In the genomic region with DNA sequence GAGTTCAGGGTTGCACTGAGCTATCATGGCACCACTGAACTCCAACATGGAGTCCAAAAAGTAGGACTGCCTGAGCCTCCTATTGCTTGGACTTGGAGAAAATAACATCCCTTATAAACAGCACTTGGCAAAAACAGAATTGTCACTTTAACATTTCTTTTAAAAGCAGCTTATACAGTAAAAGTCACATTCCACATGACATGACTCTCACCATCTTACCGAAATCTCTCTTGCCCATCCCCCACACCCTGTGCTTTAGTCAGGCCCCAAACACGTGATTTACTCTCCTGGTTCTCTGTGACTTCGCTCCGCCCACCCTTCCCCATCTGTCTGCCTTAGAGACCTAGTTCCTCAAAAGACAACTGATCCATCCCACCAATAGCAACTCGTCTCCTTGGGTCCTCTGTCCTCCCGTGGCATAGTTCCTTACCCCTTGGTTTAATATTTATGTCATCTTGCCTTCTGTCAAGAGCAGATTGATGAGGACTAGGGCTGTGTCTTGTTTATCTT, we compare ENCODE assay signal across 1 cellular context.
TF ChIP-seq lines count a peak whose summit lies in the region.

No MANE protein-coding gene starts in this region.

TF ChIP-seq in K562, 482 proteins besides CTCF, POLR2A, EP300 and RAD21 (continued from another document and continues in another):
- TF ChIP-seq, protein P1, sequence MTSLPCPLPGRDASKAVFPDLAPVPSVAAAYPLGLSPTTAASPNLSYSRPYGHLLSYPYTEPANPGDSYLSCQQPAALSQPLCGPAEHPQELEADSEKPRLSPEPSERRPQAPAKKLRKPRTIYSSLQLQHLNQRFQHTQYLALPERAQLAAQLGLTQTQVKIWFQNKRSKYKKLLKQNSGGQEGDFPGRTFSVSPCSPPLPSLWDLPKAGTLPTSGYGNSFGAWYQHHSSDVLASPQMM (CRISPR knock-in tag; IDR thresholded peaks at IDR 0.05), result no peak
- TF ChIP-seq SIN3A (IDR thresholded peaks at IDR 0.05; ENCODE audit: borderline replicate concordance in 2 of 2, control insufficient read depth in 1 of 2, low read depth in 2 of 2, low read length in 2 of 2) (peak in 1 of 2 experiments; percentile 43; a peak in 1 of 4 replicates), MTF1 (CRISPR knock-in tag; IDR thresholded peaks at IDR 0.05; ENCODE audit: borderline replicate concordance) (no peak), ZNF551 (CRISPR knock-in tag; IDR thresholded peaks at IDR 0.05) (no peak), PYGO2 (tag; IDR thresholded peaks at IDR 0.05) (peak; percentile 96), ZSCAN29 (IDR thresholded peaks at IDR 0.05) (no peak), MIER1 (IDR thresholded peaks at IDR 0.05; ENCODE audit: low read depth) (no peak), MBD2 (IDR thresholded peaks at IDR 0.05; ENCODE audit: borderline replicate concordance, low read depth) (no peak), ZNF274 (IDR thresholded peaks at IDR 0.05; ENCODE audit: borderline replicate concordance, low read depth, low read length) (no peak), KHSRP (IDR thresholded peaks at IDR 0.05) (no peak), ZNF561 (CRISPR knock-in tag; conservative IDR thresholded peaks at IDR 0.05) (0 out of 2 replicates have a peak, but pooled peaks have one; percentile 61), NBN (IDR thresholded peaks at IDR 0.05; ENCODE audit: low read depth) (0 out of 2 replicates have a peak, but pooled peaks have one; percentile 38), NRF1 (conservative IDR thresholded peaks at IDR 0.05 in 1 of 2, IDR thresholded peaks at IDR 0.05 in 1 of 2) (peak in 1 of 2 experiments; percentile 33; a peak in 2 of 4 replicates), EGR1 (conservative IDR thresholded peaks at IDR 0.05) (peak; percentile 62), CCNT2 (IDR thresholded peaks at IDR 0.05; ENCODE audit: borderline replicate concordance, extremely low read depth, insufficient read length, low read depth, low read length) (no peak), CHD4 (IDR thresholded peaks at IDR 0.05; ENCODE audit: insufficient read depth, insufficient replicate concordance, low read depth, low read length, poor library complexity, severe bottlenecking) (no peak), ZNF121 (CRISPR knock-in tag; conservative IDR thresholded peaks at IDR 0.05) (no peak), CBX1 (IDR thresholded peaks at IDR 0.05; ENCODE audit: low read depth) (no peak), HDGF (IDR thresholded peaks at IDR 0.05) (no peak), FOS (IDR thresholded peaks at IDR 0.05; ENCODE audit: extremely low read depth, insufficient read length) (no peak), MYNN (IDR thresholded peaks at IDR 0.05) (peak; percentile 64; the same call in 1 of the 2 replicates), MYNN (CRISPR knock-in tag; IDR thresholded peaks at IDR 0.05) (no peak), JUND (IDR thresholded peaks at IDR 0.05; ENCODE audit: borderline replicate concordance, low read depth, low read length) (peak; percentile 45; the same call in 1 of the 2 replicates), JUND (tag; IDR thresholded peaks at IDR 0.05; ENCODE audit: borderline replicate concordance, low read depth, low read length) (peak; percentile 86; the same call in 2 of the 3 replicates), ZBTB1 (CRISPR knock-in tag; IDR thresholded peaks at IDR 0.05; ENCODE audit: borderline replicate concordance, low read depth) (no peak), LCOR (CRISPR knock-in tag; IDR thresholded peaks at IDR 0.05) (no peak), ZBTB8A (IDR thresholded peaks at IDR 0.05; ENCODE audit: partially characterized antibody) (no peak)
- TF ChIP-seq, protein P2, sequence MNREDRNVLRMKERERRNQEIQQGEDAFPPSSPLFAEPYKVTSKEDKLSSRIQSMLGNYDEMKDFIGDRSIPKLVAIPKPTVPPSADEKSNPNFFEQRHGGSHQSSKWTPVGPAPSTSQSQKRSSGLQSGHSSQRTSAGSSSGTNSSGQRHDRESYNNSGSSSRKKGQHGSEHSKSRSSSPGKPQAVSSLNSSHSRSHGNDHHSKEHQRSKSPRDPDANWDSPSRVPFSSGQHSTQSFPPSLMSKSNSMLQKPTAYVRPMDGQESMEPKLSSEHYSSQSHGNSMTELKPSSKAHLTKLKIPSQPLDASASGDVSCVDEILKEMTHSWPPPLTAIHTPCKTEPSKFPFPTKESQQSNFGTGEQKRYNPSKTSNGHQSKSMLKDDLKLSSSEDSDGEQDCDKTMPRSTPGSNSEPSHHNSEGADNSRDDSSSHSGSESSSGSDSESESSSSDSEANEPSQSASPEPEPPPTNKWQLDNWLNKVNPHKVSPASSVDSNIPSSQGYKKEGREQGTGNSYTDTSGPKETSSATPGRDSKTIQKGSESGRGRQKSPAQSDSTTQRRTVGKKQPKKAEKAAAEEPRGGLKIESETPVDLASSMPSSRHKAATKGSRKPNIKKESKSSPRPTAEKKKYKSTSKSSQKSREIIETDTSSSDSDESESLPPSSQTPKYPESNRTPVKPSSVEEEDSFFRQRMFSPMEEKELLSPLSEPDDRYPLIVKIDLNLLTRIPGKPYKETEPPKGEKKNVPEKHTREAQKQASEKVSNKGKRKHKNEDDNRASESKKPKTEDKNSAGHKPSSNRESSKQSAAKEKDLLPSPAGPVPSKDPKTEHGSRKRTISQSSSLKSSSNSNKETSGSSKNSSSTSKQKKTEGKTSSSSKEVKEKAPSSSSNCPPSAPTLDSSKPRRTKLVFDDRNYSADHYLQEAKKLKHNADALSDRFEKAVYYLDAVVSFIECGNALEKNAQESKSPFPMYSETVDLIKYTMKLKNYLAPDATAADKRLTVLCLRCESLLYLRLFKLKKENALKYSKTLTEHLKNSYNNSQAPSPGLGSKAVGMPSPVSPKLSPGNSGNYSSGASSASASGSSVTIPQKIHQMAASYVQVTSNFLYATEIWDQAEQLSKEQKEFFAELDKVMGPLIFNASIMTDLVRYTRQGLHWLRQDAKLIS (CRISPR knock-in tag; IDR thresholded peaks at IDR 0.05), result no peak
- TF ChIP-seq, protein P3, sequence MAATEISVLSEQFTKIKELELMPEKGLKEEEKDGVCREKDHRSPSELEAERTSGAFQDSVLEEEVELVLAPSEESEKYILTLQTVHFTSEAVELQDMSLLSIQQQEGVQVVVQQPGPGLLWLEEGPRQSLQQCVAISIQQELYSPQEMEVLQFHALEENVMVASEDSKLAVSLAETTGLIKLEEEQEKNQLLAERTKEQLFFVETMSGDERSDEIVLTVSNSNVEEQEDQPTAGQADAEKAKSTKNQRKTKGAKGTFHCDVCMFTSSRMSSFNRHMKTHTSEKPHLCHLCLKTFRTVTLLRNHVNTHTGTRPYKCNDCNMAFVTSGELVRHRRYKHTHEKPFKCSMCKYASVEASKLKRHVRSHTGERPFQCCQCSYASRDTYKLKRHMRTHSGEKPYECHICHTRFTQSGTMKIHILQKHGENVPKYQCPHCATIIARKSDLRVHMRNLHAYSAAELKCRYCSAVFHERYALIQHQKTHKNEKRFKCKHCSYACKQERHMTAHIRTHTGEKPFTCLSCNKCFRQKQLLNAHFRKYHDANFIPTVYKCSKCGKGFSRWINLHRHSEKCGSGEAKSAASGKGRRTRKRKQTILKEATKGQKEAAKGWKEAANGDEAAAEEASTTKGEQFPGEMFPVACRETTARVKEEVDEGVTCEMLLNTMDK (IDR thresholded peaks at IDR 0.05; ENCODE audit: borderline replicate concordance, insufficient read depth, low read depth, low read length, poor library complexity, severe bottlenecking), result no peak
- TF ChIP-seq, protein P4, sequence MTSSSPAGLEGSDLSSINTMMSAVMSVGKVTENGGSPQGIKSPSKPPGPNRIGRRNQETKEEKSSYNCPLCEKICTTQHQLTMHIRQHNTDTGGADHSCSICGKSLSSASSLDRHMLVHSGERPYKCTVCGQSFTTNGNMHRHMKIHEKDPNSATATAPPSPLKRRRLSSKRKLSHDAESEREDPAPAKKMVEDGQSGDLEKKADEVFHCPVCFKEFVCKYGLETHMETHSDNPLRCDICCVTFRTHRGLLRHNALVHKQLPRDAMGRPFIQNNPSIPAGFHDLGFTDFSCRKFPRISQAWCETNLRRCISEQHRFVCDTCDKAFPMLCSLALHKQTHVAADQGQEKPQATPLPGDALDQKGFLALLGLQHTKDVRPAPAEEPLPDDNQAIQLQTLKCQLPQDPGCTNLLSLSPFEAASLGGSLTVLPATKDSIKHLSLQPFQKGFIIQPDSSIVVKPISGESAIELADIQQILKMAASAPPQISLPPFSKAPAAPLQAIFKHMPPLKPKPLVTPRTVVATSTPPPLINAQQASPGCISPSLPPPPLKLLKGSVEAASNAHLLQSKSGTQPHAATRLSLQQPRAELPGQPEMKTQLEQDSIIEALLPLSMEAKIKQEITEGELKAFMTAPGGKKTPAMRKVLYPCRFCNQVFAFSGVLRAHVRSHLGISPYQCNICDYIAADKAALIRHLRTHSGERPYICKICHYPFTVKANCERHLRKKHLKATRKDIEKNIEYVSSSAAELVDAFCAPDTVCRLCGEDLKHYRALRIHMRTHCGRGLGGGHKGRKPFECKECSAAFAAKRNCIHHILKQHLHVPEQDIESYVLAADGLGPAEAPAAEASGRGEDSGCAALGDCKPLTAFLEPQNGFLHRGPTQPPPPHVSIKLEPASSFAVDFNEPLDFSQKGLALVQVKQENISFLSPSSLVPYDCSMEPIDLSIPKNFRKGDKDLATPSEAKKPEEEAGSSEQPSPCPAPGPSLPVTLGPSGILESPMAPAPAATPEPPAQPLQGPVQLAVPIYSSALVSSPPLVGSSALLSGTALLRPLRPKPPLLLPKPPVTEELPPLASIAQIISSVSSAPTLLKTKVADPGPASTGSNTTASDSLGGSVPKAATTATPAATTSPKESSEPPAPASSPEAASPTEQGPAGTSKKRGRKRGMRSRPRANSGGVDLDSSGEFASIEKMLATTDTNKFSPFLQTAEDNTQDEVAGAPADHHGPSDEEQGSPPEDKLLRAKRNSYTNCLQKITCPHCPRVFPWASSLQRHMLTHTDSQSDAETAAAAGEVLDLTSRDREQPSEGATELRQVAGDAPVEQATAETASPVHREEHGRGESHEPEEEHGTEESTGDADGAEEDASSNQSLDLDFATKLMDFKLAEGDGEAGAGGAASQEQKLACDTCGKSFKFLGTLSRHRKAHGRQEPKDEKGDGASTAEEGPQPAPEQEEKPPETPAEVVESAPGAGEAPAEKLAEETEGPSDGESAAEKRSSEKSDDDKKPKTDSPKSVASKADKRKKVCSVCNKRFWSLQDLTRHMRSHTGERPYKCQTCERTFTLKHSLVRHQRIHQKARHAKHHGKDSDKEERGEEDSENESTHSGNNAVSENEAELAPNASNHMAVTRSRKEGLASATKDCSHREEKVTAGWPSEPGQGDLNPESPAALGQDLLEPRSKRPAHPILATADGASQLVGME (CRISPR knock-in tag; IDR thresholded peaks at IDR 0.05), result peak; percentile 98
- TF ChIP-seq, protein P5, sequence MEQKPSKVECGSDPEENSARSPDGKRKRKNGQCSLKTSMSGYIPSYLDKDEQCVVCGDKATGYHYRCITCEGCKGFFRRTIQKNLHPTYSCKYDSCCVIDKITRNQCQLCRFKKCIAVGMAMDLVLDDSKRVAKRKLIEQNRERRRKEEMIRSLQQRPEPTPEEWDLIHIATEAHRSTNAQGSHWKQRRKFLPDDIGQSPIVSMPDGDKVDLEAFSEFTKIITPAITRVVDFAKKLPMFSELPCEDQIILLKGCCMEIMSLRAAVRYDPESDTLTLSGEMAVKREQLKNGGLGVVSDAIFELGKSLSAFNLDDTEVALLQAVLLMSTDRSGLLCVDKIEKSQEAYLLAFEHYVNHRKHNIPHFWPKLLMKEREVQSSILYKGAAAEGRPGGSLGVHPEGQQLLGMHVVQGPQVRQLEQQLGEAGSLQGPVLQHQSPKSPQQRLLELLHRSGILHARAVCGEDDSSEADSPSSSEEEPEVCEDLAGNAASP (IDR thresholded peaks at IDR 0.05), result no peak
- TF ChIP-seq, protein P6, sequence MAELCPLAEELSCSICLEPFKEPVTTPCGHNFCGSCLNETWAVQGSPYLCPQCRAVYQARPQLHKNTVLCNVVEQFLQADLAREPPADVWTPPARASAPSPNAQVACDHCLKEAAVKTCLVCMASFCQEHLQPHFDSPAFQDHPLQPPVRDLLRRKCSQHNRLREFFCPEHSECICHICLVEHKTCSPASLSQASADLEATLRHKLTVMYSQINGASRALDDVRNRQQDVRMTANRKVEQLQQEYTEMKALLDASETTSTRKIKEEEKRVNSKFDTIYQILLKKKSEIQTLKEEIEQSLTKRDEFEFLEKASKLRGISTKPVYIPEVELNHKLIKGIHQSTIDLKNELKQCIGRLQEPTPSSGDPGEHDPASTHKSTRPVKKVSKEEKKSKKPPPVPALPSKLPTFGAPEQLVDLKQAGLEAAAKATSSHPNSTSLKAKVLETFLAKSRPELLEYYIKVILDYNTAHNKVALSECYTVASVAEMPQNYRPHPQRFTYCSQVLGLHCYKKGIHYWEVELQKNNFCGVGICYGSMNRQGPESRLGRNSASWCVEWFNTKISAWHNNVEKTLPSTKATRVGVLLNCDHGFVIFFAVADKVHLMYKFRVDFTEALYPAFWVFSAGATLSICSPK (IDR thresholded peaks at IDR 0.05; ENCODE audit: borderline replicate concordance), result no peak
- TF ChIP-seq, protein P7, sequence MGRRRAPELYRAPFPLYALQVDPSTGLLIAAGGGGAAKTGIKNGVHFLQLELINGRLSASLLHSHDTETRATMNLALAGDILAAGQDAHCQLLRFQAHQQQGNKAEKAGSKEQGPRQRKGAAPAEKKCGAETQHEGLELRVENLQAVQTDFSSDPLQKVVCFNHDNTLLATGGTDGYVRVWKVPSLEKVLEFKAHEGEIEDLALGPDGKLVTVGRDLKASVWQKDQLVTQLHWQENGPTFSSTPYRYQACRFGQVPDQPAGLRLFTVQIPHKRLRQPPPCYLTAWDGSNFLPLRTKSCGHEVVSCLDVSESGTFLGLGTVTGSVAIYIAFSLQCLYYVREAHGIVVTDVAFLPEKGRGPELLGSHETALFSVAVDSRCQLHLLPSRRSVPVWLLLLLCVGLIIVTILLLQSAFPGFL (CRISPR knock-in tag; IDR thresholded peaks at IDR 0.05), result no peak
- TF ChIP-seq, protein P8, sequence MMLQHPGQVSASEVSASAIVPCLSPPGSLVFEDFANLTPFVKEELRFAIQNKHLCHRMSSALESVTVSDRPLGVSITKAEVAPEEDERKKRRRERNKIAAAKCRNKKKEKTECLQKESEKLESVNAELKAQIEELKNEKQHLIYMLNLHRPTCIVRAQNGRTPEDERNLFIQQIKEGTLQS (IDR thresholded peaks at IDR 0.05), result 0 out of 2 replicates have a peak, but pooled peaks have one; percentile 6
- TF ChIP-seq, protein P8 (CRISPR knock-in tag; conservative IDR thresholded peaks at IDR 0.05), result no peak
